Comparison of ENCODE assay signal across 9 cellular contexts in the genomic region with DNA sequence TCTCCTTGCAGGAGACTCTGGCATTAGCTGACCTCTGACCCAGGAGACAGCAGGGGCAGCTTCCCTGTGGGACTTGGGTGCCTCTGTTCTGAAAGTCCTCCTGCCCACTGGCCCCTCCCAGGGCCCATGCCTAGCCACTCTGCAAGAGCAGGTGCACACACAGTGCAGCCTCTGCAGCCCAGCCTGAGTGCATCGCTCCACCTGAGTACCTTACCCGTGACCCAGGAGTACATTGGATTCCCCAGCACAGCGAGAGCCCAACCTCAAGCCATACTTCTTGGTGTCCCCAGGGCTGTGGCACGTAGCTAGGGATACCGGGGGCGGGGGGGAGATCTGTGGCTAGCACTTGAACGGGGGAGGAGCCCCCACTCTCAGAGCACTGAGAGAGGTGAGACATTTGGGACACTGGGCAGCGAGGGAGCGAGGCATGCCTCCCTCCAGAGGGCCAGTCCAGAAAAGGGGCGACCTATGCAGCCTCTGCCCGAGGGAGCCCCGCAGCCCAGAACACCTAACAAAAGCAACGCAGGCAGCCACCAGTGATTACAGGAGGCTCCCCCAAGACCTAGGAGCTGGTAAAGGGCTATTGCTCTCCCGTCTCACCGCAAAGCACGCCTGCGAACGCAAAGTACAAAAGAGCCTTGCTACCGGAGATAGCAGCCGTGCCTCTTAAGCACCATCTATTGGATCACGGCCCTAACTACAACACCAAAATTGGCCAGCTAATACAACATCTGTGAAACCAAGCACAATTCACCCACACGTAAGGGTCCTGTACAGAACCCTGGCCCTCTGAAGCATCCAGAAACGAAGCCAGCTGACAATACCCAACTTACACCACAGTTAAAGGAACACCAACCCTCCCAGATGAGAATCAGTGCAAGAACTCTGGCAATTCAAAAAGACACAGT. TPM values are rescaled to one million over a fixed set of nuclear protein-coding genes. Genes with fewer than 3 reads are reported as not detected.
A peak's percentile ranks its signal among the peaks of the same experiment; 100 is the strongest.
DNase-seq lines count a peak whose midpoint lies in the region; ATAC-seq and TF ChIP-seq lines count a peak whose summit lies in the region.
"Had no signal": no experiment of that assay in that cellular context is flagged by ENCODE, and none has a peak within 500 bp of the region (broad histone marks: within the 10 kb centered on the region; RNA-seq: fewer than 3 reads in every experiment).

No MANE protein-coding gene starts in this region.

- H3K4me3 ChIP-seq in NB4 (ENCODE audit: low read depth, low read length): no peak overlapping the region
- H3K4me3 ChIP-seq in transverse colon: no peak overlapping the region

- H3K4me1 ChIP-seq in transverse colon: no peaks in the 10 kb centered on the region

- intact Hi-C loops in transverse colon (cut with DNase I; ENCODE audit: low total_unique reads): no loop called here

- H3K27me3 ChIP-seq in transverse colon: no peaks in the 10 kb centered on the region

- DNase-seq in NB4 (ENCODE audit: low read depth): peak; percentile 27
- DNase-seq in left kidney (ENCODE audit: low read depth, low spot score): peak; percentile 79
- no peak for DNase-seq in stimulated activated CD4-positive, alpha-beta T cell treated with anti-CD3 and anti-CD28 coated beads, Interleukin-2, amount 100 ng/mL, for 48 hours
- DNase-seq in transverse colon: no peak

- TF ChIP-seq EP300 in transverse colon (IDR thresholded peaks at IDR 0.05; ENCODE audit: low read depth): no peak

- TF ChIP-seq POLR2A in NB4 (IDR thresholded peaks at IDR 0.05; ENCODE audit: extremely low read depth, insufficient read length) (no peak), transverse colon (IDR thresholded peaks at IDR 0.05) (no peak)

- TF ChIP-seq CTCF in C4-2B (conservative IDR thresholded peaks at IDR 0.05) (peak; percentile 60), NB4 (IDR thresholded peaks at IDR 0.05; ENCODE audit: low read depth, low read length) (peak; percentile 22), VCaP (conservative IDR thresholded peaks at IDR 0.05) (peak; percentile 73), transverse colon (IDR thresholded peaks at IDR 0.05) (no peak)

- no peak for ATAC-seq in GM18519 (IDR thresholded peaks at IDR 0.05; ENCODE audit: low FRiP score, unreplicated experiment)
- no peak for ATAC-seq in HG03460 (IDR thresholded peaks at IDR 0.05; ENCODE audit: unreplicated experiment)

- WGBS in transverse colon (ENCODE audit: low coverage in 1 of 2), 2 donors: 72 to 89% methylated on average over 8 to 23 of the region's 23 CpGs

- H3K27ac ChIP-seq in C4-2B (peak overlapping the region; percentile 67), VCaP (peak overlapping the region; percentile 81), transverse colon (no peak overlapping the region)

- in situ Hi-C loops in transverse colon (cut with MboI; ENCODE audit: low pct_ligation_motif_present in 1 of 4, low pct_unique_long_range_greater_than_20kb in 1 of 4, low sequenced_read_pairs in 3 of 4): no loop called here

- no peaks in the 10 kb centered on the region for H3K9me3 ChIP-seq in transverse colon

- no peaks in the 10 kb centered on the region for H3K36me3 ChIP-seq in transverse colon

RNA-seq across cellular contexts. Expression of a gene that starts 0.8 kb away (rescaled TPM):
- not detected for total RNA-seq in transverse colon
- total RNA-seq: Daoy had no signal

Comparison
In these comparisons a context has a peak if more than half of its experiments do, and no peak if none do; other contexts are left out.
1. H3K27ac ChIP-seq: peak in C4-2B (single experiment) and VCaP (single experiment); none in transverse colon (0 of 4).
2. CTCF ChIP-seq: peak in C4-2B (single experiment), NB4 (single experiment) and VCaP (single experiment); none in transverse colon (0 of 5).
3. DNase-seq: peak in NB4 (single experiment) and left kidney (single experiment); none in stimulated activated CD4-positive, alpha-beta T cell treated with anti-CD3 and anti-CD28 coated beads, Interleukin-2, amount 100 ng/mL, for 48 hours (0 of 2) and transverse colon (single experiment).